ENCODE assay signal across 14 cellular contexts in genomic region chr10:132408823-132409666, GRCh38. TPM values are rescaled to one million over a fixed set of nuclear protein-coding genes. Genes with fewer than 3 reads are reported as not detected.
DNase-seq lines count a peak whose midpoint lies in the region; ATAC-seq and TF ChIP-seq lines count a peak whose summit lies in the region.
"Had no signal": no experiment of that assay in that cellular context is flagged by ENCODE, and none has a peak within 500 bp of the region (broad histone marks: within the 10 kb centered on the region; RNA-seq: fewer than 3 reads in every experiment).

No MANE protein-coding gene starts in this region.

- H3K9ac ChIP-seq in neural progenitor cell, result no peak overlapping the region

- H3K4me2 ChIP-seq in neural progenitor cell, result peak overlapping the region; percentile 8

- peak; percentile 83 to 87 for DNase-seq in breast epithelium (ENCODE audit: low spot score in 2 of 2)
- no peak for DNase-seq in MCF 10A (ENCODE audit: unreplicated experiment)
- DNase-seq in cardiac muscle cell (ENCODE audit: low read depth in 1 of 2, low spot score in 1 of 2), result no peak
- DNase-seq in neural progenitor cell (ENCODE audit: low spot score), result no peak
- no peak for DNase-seq in uterus
- DNase-seq in activated effector memory CD4-positive, alpha-beta T cell treated with Interleukin-2 at 50 U/mL for 16 hours, result no peak
- DNase-seq in GM20000 (ENCODE audit: low spot score), result no peak
- DNase-seq: activated T-cell treated with anti-CD3 and anti-CD28 coated beads, Interleukin-2, amount 50 U/mL, for 24 hours; brain microvascular endothelial cell; EL; Kasumi-1; kidney glomerular epithelial cell; retina had no signal

- no peak for ATAC-seq in HG02623 (IDR thresholded peaks at IDR 0.05; ENCODE audit: unreplicated experiment)

- POLR2A ChIA-PET in MCF 10A (lab: Yijun Ruan, JAX), result interaction anchor here (0.9 kb wide), 1 partner anchor 10 kb away, joined by 4 read pairs; no protein-coding TSS in a partner anchor

- H3K4me3 Mint-ChIP-seq in MCF 10A (ENCODE audit: unreplicated experiment), result no peak overlapping the region
- H3K4me3 Mint-ChIP-seq in neural progenitor cell, result no peak overlapping the region
- H3K4me3 Mint-ChIP-seq: activated T-cell treated with anti-CD3 and anti-CD28 coated beads, Interleukin-2, amount 50 U/mL, for 24 hours had no signal

- H4K20me1 ChIP-seq in neural progenitor cell (ENCODE audit: low read depth), result no peaks in the 10 kb centered on the region

- H3K9me3 Mint-ChIP-seq in MCF 10A (ENCODE audit: unreplicated experiment) (no peaks in the 10 kb centered on the region), neural progenitor cell (no peaks in the 10 kb centered on the region)
- H3K9me3 Mint-ChIP-seq: activated T-cell treated with anti-CD3 and anti-CD28 coated beads, Interleukin-2, amount 50 U/mL, for 24 hours had no signal

- CTCF ChIA-PET in MCF 10A (lab: Yijun Ruan, JAX), result interaction anchor here (0.7 to 0.8 kb wide), 2 partner anchors 48 to 104 kb away, joined by 3 read pairs; no protein-coding TSS in a partner anchor

- no peaks in the 10 kb centered on the region for H3K9me3 ChIP-seq in breast epithelium
- H3K9me3 ChIP-seq in cardiac muscle cell (ENCODE audit: low read depth), result no peaks in the 10 kb centered on the region
- H3K9me3 ChIP-seq in neural progenitor cell (ENCODE audit: low read depth), result no peaks in the 10 kb centered on the region
- H3K9me3 ChIP-seq in uterus, result no peaks in the 10 kb centered on the region

- intact Hi-C loops in breast epithelium (cut with DNase I; ENCODE audit: low total_unique reads) (no loop called here), MCF 10A (cut with micrococcal nuclease) (loop anchor here (1.0 kb wide), 1 partner anchor 10 kb away; no protein-coding TSS in a partner anchor), uterus (cut with DNase I; ENCODE audit: low total_unique reads) (no loop called here)

- H3K27me3 ChIP-seq in breast epithelium, result no peaks in the 10 kb centered on the region
- H3K27me3 ChIP-seq in cardiac muscle cell, result no peaks in the 10 kb centered on the region
- H3K27me3 ChIP-seq in neural progenitor cell, result no peaks in the 10 kb centered on the region
- H3K27me3 ChIP-seq in uterus, result no peaks in the 10 kb centered on the region
- H3K27me3 ChIP-seq: brain microvascular endothelial cell had no signal

- no peak overlapping the region for H3K27ac Mint-ChIP-seq in MCF 10A (ENCODE audit: low read depth, unreplicated experiment)
- no peak overlapping the region for H3K27ac Mint-ChIP-seq in neural progenitor cell

- H3K36me3 Mint-ChIP-seq in MCF 10A (ENCODE audit: insufficient read depth, unreplicated experiment), result peaks cover 36% of the 10 kb centered on the region
- H3K36me3 Mint-ChIP-seq in neural progenitor cell, result peaks cover 6% of the 10 kb centered on the region

- peaks cover 2 to 43% of the 10 kb centered on the region in 2 donors for H3K4me1 ChIP-seq in breast epithelium
- peaks cover 36% of the 10 kb centered on the region for H3K4me1 ChIP-seq in cardiac muscle cell (ENCODE audit: low read depth)
- H3K4me1 ChIP-seq in neural progenitor cell, result peaks cover 20% of the 10 kb centered on the region
- peaks cover 0 to 29% of the 10 kb centered on the region in 2 donors for H3K4me1 ChIP-seq in uterus

- no peaks in the 10 kb centered on the region for H3K79me2 ChIP-seq in neural progenitor cell (ENCODE audit: low read depth)

- TF ChIP-seq CTCF in breast epithelium (IDR thresholded peaks at IDR 0.05), result no peak
- no peak for TF ChIP-seq CTCF in MCF 10A (IDR thresholded peaks at IDR 0.05; ENCODE audit: unreplicated experiment)
- no peak for TF ChIP-seq CTCF in cardiac muscle cell (IDR thresholded peaks at IDR 0.05; ENCODE audit: low read depth, low read length)
- TF ChIP-seq CTCF in neural progenitor cell (IDR thresholded peaks at IDR 0.05), result no peak
- no peak for TF ChIP-seq CTCF in uterus (IDR thresholded peaks at IDR 0.05)
- no peak for TF ChIP-seq CTCF in GM20000 (IDR thresholded peaks at IDR 0.05; ENCODE audit: extremely low read depth, missing control alignments)

- H3K27me3 Mint-ChIP-seq in MCF 10A (ENCODE audit: insufficient read depth, unreplicated experiment) (no peaks in the 10 kb centered on the region), neural progenitor cell (ENCODE audit: insufficient read depth, low read depth) (peaks cover 2% of the 10 kb centered on the region)
- H3K27me3 Mint-ChIP-seq: activated T-cell treated with anti-CD3 and anti-CD28 coated beads, Interleukin-2, amount 50 U/mL, for 24 hours had no signal

- no peak overlapping the region for H2AFZ ChIP-seq in neural progenitor cell (replicated peaks)

- H3K36me3 ChIP-seq in breast epithelium (no peaks in the 10 kb centered on the region), cardiac muscle cell (peaks cover 10% of the 10 kb centered on the region), neural progenitor cell (no peaks in the 10 kb centered on the region), uterus (no peaks in the 10 kb centered on the region)

- no peaks in the 10 kb centered on the region for H3F3A ChIP-seq in neural progenitor cell (ENCODE audit: low read depth)

- BruUV-seq in MCF 10A (replicated peaks; lab: Mats Ljungman, UMichigan), result no TSS peak

- TF ChIP-seq POLR2A in breast epithelium (IDR thresholded peaks at IDR 0.05) (no peak), uterus (IDR thresholded peaks at IDR 0.05) (peak in 1 of 2 donors; percentile 15)

- H3K27ac ChIP-seq in breast epithelium, result peak overlapping the region; percentile 94 to 97
- peak overlapping the region; percentile 27 for H3K27ac ChIP-seq in cardiac muscle cell
- H3K27ac ChIP-seq in neural progenitor cell, result no peak overlapping the region
- peak overlapping the region; percentile 81 to 84 for H3K27ac ChIP-seq in uterus
- H3K27ac ChIP-seq: brain microvascular endothelial cell had no signal

- H3K4me3 ChIP-seq in breast epithelium (peak overlapping the region in 2 of 3 donors; percentile 43 to 61), cardiac muscle cell (no peak overlapping the region), neural progenitor cell (no peak overlapping the region), uterus (no peak overlapping the region)

- H3K4me1 Mint-ChIP-seq in MCF 10A (ENCODE audit: insufficient read depth, unreplicated experiment), result peaks cover 9% of the 10 kb centered on the region
- peaks cover 22% of the 10 kb centered on the region for H3K4me1 Mint-ChIP-seq in neural progenitor cell

RNA-seq across cellular contexts. Expression of gene PWWP2B, which starts 12.0 kb away (rescaled TPM):
- 10 to 100 TPM; 10.7 to 15.5 (median 13.4) TPM for total RNA-seq in breast epithelium
- 10.0 and 13.0 TPM in 2 replicates for total RNA-seq in MCF 10A (2022)
- 28.3 and 35.7 TPM in 2 replicates for total RNA-seq in cardiac muscle cell
- polyA plus RNA-seq in cardiac muscle cell, result 11.7 and 11.8 TPM in 2 replicates
- total RNA-seq in neural progenitor cell (ENCODE audit: low replicate concordance), result 0.34 and 1.5 TPM in 2 replicates
- 10 to 100 TPM in 2 of 4 donors, 1 to 10 TPM in 1, under 1 TPM in 1; 0.29 to 27.6 (median 8.3) TPM for total RNA-seq in uterus

Comparison
In these comparisons a context has a peak if more than half of its experiments do, and no peak if none do; other contexts are left out.
1. DNase-seq: peak in breast epithelium (2 of 2); none in MCF 10A (single experiment), cardiac muscle cell (0 of 2), neural progenitor cell (single experiment), uterus (0 of 2), activated effector memory CD4-positive, alpha-beta T cell treated with Interleukin-2 at 50 U/mL for 16 hours (single experiment) and GM20000 (single experiment).
2. H3K4me3 ChIP-seq: peak in breast epithelium (2 of 3); none in cardiac muscle cell (single experiment), neural progenitor cell (single experiment) and uterus (0 of 2).